ENCODE assay signal across 2 cellular contexts in the genomic region with DNA sequence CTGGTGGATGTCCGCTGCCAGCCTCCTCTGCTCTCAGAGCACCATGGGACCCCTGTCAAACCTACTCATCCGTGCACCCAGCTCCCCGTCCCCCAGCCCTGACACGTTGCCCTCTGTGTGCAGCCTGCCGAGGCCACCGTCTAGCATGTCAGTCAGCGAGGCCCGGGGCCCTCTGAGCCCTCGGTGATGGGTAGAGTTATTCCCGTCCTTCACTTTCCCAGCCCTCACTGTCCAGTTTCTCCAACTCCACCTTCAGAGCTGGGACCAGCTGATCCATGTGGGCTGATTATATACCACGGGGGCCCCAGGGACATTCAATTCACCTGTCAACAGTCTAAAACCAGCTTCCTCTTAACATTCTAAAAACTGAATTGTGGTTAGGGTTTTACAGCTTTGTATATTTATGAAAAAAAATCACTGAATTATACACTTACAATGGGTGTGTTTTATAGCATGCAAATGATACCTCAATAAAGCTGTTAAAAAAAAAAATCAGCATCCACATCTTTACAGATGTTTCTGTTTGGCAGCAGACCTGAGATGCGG.
TF ChIP-seq lines count a peak whose summit lies in the region.

No MANE protein-coding gene starts in this region.

TF ChIP-seq in HepG2, 621 proteins besides CTCF, POLR2A, EP300 and RAD21 (continued from another document):
- TF ChIP-seq, protein P1, sequence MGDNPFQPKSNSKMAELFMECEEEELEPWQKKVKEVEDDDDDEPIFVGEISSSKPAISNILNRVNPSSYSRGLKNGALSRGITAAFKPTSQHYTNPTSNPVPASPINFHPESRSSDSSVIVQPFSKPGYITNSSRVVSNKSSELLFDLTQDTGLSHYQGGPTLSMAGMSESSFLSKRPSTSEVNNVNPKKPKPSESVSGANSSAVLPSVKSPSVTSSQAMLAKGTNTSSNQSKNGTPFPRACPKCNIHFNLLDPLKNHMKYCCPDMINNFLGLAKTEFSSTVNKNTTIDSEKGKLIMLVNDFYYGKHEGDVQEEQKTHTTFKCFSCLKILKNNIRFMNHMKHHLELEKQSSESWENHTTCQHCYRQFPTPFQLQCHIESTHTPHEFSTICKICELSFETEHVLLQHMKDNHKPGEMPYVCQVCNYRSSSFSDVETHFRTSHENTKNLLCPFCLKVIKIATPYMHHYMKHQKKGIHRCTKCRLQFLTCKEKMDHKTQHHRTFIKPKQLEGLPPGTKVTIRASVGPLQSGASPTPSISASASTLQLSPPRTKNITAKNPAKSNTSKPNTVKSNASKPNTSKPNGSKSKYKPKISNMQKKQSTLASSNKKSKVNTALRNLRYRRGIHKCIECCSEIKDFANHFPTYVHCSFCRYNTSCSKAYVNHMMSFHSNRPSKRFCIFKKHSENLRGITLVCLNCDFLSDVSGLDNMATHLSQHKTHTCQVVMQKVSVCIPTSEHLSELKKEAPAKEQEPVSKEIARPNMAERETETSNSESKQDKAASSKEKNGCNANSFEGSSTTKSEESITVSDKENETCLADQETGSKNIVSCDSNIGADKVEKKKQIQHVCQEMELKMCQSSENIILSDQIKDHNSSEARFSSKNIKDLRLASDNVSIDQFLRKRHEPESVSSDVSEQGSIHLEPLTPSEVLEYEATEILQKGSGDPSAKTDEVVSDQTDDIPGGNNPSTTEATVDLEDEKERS (CRISPR knock-in tag; IDR thresholded peaks at IDR 0.05): no peak
- TF ChIP-seq, protein P2, sequence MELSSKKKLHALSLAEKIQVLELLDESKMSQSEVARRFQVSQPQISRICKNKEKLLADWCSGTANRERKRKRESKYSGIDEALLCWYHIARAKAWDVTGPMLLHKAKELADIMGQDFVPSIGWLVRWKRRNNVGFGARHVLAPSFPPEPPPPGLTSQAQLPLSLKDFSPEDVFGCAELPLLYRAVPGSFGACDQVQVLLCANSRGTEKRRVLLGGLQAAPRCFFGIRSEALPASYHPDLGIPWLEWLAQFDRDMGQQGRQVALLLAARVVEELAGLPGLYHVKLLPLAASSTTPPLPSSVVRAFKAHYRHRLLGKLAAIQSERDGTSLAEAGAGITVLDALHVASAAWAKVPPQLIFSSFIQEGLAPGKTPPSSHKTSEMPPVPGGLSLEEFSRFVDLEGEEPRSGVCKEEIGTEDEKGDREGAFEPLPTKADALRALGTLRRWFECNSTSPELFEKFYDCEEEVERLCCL (CRISPR knock-in tag; IDR thresholded peaks at IDR 0.05; ENCODE audit: borderline replicate concordance): no peak
- TF ChIP-seq, protein P3, sequence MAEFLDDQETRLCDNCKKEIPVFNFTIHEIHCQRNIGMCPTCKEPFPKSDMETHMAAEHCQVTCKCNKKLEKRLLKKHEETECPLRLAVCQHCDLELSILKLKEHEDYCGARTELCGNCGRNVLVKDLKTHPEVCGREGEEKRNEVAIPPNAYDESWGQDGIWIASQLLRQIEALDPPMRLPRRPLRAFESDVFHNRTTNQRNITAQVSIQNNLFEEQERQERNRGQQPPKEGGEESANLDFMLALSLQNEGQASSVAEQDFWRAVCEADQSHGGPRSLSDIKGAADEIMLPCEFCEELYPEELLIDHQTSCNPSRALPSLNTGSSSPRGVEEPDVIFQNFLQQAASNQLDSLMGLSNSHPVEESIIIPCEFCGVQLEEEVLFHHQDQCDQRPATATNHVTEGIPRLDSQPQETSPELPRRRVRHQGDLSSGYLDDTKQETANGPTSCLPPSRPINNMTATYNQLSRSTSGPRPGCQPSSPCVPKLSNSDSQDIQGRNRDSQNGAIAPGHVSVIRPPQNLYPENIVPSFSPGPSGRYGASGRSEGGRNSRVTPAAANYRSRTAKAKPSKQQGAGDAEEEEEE (CRISPR knock-in tag; IDR thresholded peaks at IDR 0.05; ENCODE audit: borderline replicate concordance): no peak
- no peak for TF ChIP-seq REPIN1 (CRISPR knock-in tag; IDR thresholded peaks at IDR 0.05; ENCODE audit: borderline replicate concordance, low read depth)

TF ChIP-seq in SK-N-SH treated with all-trans-retinoic acid at 6 μM for 48 hours, 23 proteins besides CTCF, POLR2A, EP300 and RAD21 (continued from another document):
- TF ChIP-seq, protein P4, sequence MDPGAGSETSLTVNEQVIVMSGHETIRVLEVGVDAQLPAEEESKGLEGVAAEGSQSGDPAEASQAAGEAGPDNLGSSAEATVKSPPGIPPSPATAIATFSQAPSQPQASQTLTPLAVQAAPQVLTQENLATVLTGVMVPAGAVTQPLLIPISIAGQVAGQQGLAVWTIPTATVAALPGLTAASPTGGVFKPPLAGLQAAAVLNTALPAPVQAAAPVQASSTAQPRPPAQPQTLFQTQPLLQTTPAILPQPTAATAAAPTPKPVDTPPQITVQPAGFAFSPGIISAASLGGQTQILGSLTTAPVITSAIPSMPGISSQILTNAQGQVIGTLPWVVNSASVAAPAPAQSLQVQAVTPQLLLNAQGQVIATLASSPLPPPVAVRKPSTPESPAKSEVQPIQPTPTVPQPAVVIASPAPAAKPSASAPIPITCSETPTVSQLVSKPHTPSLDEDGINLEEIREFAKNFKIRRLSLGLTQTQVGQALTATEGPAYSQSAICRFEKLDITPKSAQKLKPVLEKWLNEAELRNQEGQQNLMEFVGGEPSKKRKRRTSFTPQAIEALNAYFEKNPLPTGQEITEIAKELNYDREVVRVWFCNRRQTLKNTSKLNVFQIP (CRISPR knock-in tag; IDR thresholded peaks at IDR 0.05; ENCODE audit: borderline replicate concordance, low read depth): no peak
- TF ChIP-seq ARNTL (CRISPR knock-in tag; IDR thresholded peaks at IDR 0.05; ENCODE audit: borderline replicate concordance, low read depth): no peak
- TF ChIP-seq ISL1 (CRISPR knock-in tag; IDR thresholded peaks at IDR 0.05): no peak
- TF ChIP-seq, protein P5, sequence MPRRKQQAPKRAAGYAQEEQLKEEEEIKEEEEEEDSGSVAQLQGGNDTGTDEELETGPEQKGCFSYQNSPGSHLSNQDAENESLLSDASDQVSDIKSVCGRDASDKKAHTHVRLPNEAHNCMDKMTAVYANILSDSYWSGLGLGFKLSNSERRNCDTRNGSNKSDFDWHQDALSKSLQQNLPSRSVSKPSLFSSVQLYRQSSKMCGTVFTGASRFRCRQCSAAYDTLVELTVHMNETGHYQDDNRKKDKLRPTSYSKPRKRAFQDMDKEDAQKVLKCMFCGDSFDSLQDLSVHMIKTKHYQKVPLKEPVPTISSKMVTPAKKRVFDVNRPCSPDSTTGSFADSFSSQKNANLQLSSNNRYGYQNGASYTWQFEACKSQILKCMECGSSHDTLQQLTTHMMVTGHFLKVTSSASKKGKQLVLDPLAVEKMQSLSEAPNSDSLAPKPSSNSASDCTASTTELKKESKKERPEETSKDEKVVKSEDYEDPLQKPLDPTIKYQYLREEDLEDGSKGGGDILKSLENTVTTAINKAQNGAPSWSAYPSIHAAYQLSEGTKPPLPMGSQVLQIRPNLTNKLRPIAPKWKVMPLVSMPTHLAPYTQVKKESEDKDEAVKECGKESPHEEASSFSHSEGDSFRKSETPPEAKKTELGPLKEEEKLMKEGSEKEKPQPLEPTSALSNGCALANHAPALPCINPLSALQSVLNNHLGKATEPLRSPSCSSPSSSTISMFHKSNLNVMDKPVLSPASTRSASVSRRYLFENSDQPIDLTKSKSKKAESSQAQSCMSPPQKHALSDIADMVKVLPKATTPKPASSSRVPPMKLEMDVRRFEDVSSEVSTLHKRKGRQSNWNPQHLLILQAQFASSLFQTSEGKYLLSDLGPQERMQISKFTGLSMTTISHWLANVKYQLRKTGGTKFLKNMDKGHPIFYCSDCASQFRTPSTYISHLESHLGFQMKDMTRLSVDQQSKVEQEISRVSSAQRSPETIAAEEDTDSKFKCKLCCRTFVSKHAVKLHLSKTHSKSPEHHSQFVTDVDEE (CRISPR knock-in tag; IDR thresholded peaks at IDR 0.05): no peak
- TF ChIP-seq BACH2 (CRISPR knock-in tag; IDR thresholded peaks at IDR 0.05; ENCODE audit: borderline replicate concordance): no peak
- TF ChIP-seq SNAI2 (CRISPR knock-in tag; IDR thresholded peaks at IDR 0.05): no peak
- TF ChIP-seq RARB (CRISPR knock-in tag; IDR thresholded peaks at IDR 0.05): no peak
- TF ChIP-seq ZNF8 (CRISPR knock-in tag; IDR thresholded peaks at IDR 0.05): no peak
- TF ChIP-seq ZC3H10 (CRISPR knock-in tag; IDR thresholded peaks at IDR 0.05): no peak
- TF ChIP-seq, protein P6, sequence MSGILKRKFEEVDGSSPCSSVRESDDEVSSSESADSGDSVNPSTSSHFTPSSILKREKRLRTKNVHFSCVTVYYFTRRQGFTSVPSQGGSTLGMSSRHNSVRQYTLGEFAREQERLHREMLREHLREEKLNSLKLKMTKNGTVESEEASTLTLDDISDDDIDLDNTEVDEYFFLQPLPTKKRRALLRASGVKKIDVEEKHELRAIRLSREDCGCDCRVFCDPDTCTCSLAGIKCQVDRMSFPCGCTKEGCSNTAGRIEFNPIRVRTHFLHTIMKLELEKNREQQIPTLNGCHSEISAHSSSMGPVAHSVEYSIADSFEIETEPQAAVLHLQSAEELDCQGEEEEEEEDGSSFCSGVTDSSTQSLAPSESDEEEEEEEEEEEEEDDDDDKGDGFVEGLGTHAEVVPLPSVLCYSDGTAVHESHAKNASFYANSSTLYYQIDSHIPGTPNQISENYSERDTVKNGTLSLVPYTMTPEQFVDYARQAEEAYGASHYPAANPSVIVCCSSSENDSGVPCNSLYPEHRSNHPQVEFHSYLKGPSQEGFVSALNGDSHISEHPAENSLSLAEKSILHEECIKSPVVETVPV (CRISPR knock-in tag; IDR thresholded peaks at IDR 0.05): no peak
- no peak for TF ChIP-seq ZNF565 (CRISPR knock-in tag; conservative IDR thresholded peaks at IDR 0.05; ENCODE audit: low read depth)
- TF ChIP-seq CSDC2 (CRISPR knock-in tag; IDR thresholded peaks at IDR 0.05): no peak
